In the genomic region with DNA sequence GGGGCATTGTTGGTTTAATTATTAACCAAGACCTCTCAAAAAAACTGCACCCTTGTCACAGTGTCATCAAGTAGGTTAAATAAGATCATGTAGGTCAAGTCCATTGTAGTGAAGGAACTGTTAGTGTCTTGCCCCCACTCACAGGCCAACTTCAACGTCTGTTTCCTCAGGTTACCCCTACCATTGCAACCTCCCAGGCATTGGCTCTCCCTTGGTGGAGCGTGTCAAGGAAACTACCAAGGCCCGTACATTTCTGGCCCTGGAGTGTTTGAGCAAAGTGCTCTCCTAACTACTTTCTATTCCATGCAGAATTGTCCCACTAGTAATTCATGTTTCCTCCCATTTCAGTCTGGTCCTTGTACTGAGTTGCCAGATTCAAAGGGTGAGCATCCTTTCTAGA, we compare ENCODE assay signal across 22 cellular contexts.
"Had no signal": no experiment of that assay in that cellular context is flagged by ENCODE, and none has a peak within 500 bp of the region (broad histone marks: within the 10 kb centered on the region; RNA-seq: fewer than 3 reads in every experiment).

No MANE protein-coding gene starts in this region.

- H3K4me3 ChIP-seq: adrenal gland, breast epithelium, coronary artery, PC-9 had no signal

- DNase-seq: activated CD4-positive, alpha-beta memory T cell treated with anti-CD3 and anti-CD28 coated beads, Interleukin-2, amount 10 ng/mL, durations not matched to agents 7 days and 5 days; activated CD4-positive, alpha-beta T cell treated with anti-CD3 and anti-CD28 coated beads, Interleukin-2, amount 50 U/mL, for 1 hour; activated CD4-positive, CD25-positive, alpha-beta regulatory T cell; activated gamma-delta T cell treated with Interleukin-2 at 50 U/mL for 16 hours; activated naive CD4-positive, alpha-beta T cell treated with anti-CD3 and anti-CD28 coated beads, Interleukin-2, amount 50 U/mL, for 16 hours; activated naive CD8-positive, alpha-beta T cell treated with anti-CD3 and anti-CD28 coated beads, Interleukin-2, amount 10 ng/mL, durations not matched to agents 7 days and 5 days; activated T-cell treated with anti-CD3 and anti-CD28 coated beads, Interleukin-2, amount 50 U/mL, for 72 hours; adrenal gland; anterior cingulate cortex; caudate nucleus; NCI-H1048; NCI-H146; NCI-H187 treated with DMSO at 0.1 percent for 48 hours; NCI-H2081 treated with DMSO at 0.1 percent for 48 hours; NCI-H446; NCI-H524; PC-9; SHP77 treated with DMSO at 0.1 percent for 48 hours had no signal

- H3K4me2 ChIP-seq: PC-9 had no signal

- H3K4me3 Mint-ChIP-seq: activated CD4-positive, alpha-beta memory T cell treated with anti-CD3 and anti-CD28 coated beads, Interleukin-2, amount 10 ng/mL, durations not matched to agents 7 days and 5 days; activated naive CD8-positive, alpha-beta T cell treated with anti-CD3 and anti-CD28 coated beads, Interleukin-2, amount 10 ng/mL, durations not matched to agents 7 days and 5 days; activated T-cell treated with anti-CD3 and anti-CD28 coated beads, Interleukin-2, amount 50 U/mL, for 72 hours; T-helper 1 cell treated with Interleukin-12 subunit alpha and Interleukin-12 subunit beta and Interleukin-4 antibody, amounts not matched to agents 30 μg/mL and 1 μg/mL, for 36 hours had no signal

- H3K27me3 ChIP-seq: adrenal gland, breast epithelium had no signal

- ATAC-seq: activated T-cell treated with anti-CD3 and anti-CD28 coated beads, Interleukin-2, amount 50 U/mL, for 72 hours had no signal

- H3K27ac ChIP-seq: adrenal gland, breast epithelium, coronary artery, PC-9 had no signal

- H2AFZ ChIP-seq: PC-9 had no signal

- H3K4me1 ChIP-seq: adrenal gland, breast epithelium had no signal

- H3K4me1 Mint-ChIP-seq: activated CD4-positive, alpha-beta memory T cell treated with anti-CD3 and anti-CD28 coated beads, Interleukin-2, amount 10 ng/mL, durations not matched to agents 7 days and 5 days; activated naive CD8-positive, alpha-beta T cell treated with anti-CD3 and anti-CD28 coated beads, Interleukin-2, amount 10 ng/mL, durations not matched to agents 7 days and 5 days had no signal

- H3K27ac Mint-ChIP-seq: activated CD4-positive, alpha-beta memory T cell treated with anti-CD3 and anti-CD28 coated beads, Interleukin-2, amount 10 ng/mL, durations not matched to agents 7 days and 5 days; activated naive CD8-positive, alpha-beta T cell treated with anti-CD3 and anti-CD28 coated beads, Interleukin-2, amount 10 ng/mL, durations not matched to agents 7 days and 5 days; activated T-cell treated with anti-CD3 and anti-CD28 coated beads, Interleukin-2, amount 50 U/mL, for 72 hours; activated T-helper 2 cell treated with anti-CD3 and anti-CD28 coated beads, Interferon-gamma antibody, Interleukin-2, Interleukin-4, amounts not matched to agents 10 μg/mL and 5 μg/mL and 100 μg/mL, durations not matched to agents 14 hours and 24 hours and 36 hours; T-helper 1 cell treated with Interleukin-12 subunit alpha and Interleukin-12 subunit beta and Interleukin-4 antibody, amounts not matched to agents 30 μg/mL and 1 μg/mL, for 36 hours had no signal

- H3K9me3 Mint-ChIP-seq: activated CD4-positive, alpha-beta memory T cell treated with anti-CD3 and anti-CD28 coated beads, Interleukin-2, amount 10 ng/mL, durations not matched to agents 7 days and 5 days; activated naive CD8-positive, alpha-beta T cell treated with anti-CD3 and anti-CD28 coated beads, Interleukin-2, amount 10 ng/mL, durations not matched to agents 7 days and 5 days; activated T-cell treated with anti-CD3 and anti-CD28 coated beads, Interleukin-2, amount 50 U/mL, for 72 hours; activated T-helper 2 cell treated with anti-CD3 and anti-CD28 coated beads, Interferon-gamma antibody, Interleukin-2, Interleukin-4, amounts not matched to agents 10 μg/mL and 5 μg/mL and 100 μg/mL, durations not matched to agents 14 hours and 24 hours and 36 hours; T-helper 1 cell treated with Interleukin-12 subunit alpha and Interleukin-12 subunit beta and Interleukin-4 antibody, amounts not matched to agents 30 μg/mL and 1 μg/mL, for 36 hours had no signal

- H3K9me3 ChIP-seq: adrenal gland, breast epithelium had no signal

- H3K36me3 ChIP-seq: breast epithelium had no signal

- H3K36me3 Mint-ChIP-seq: activated naive CD8-positive, alpha-beta T cell treated with anti-CD3 and anti-CD28 coated beads, Interleukin-2, amount 10 ng/mL, durations not matched to agents 7 days and 5 days had no signal
